27 cellular contexts compared by ENCODE assay signal in genomic region chr12:18431776-18432175, GRCh38.
"Had no signal": no experiment of that assay in that cellular context is flagged by ENCODE, and none has a peak within 500 bp of the region (broad histone marks: within the 10 kb centered on the region; RNA-seq: fewer than 3 reads in every experiment).

No MANE protein-coding gene starts in this region.

- ATAC-seq: left colon; left lung; mucosa of descending colon; naive thymus-derived CD4-positive, alpha-beta T cell; natural killer cell treated with Interleukin-12 subunit alpha and Interleukin-12 subunit beta and Interleukin-15 and Interleukin-18, amount 100 ng/mL, for 72 hours; sciatic nerve; stimulated activated naive B cell treated with anti-CD40 and anti-IgM and Interleukin-4, amounts not matched to agents 10 μg/mL and 1 μg/mL and 100 μg/mL, for 72 hours; stimulated activated naive CD8-positive, alpha-beta T cell treated with anti-CD3 and anti-CD28 coated beads, Interleukin-15, Interleukin-2, amounts not matched to agents 100 U/mL and 50 U/mL, for 24 hours had no signal

- FAIRE-seq: islet of Langerhans, kidney had no signal

- H3K4me1 ChIP-seq: left lung, right atrium auricular region, stomach, testis, thyroid gland, transverse colon, upper lobe of left lung had no signal

- H3K4me3 ChIP-seq: left lung, lung, mucosa of descending colon, right atrium auricular region, skin epidermis, stomach, testis, thyroid gland, transverse colon, upper lobe of left lung had no signal

- DNase-seq: head of caudate nucleus; hippocampal formation; immature natural killer cell; kidney; left colon; left lung; mesendoderm; mucosa of descending colon; naive thymus-derived CD4-positive, alpha-beta T cell; nucleus accumbens; stimulated activated CD4-positive, alpha-beta T cell treated with anti-CD3 and anti-CD28 coated beads, Interleukin-12 subunit alpha, Interleukin-12 subunit beta, amount 100 ng/mL, for 4 hours; stimulated activated CD4-positive, alpha-beta T cell treated with anti-CD3 and anti-CD28 coated beads, Interleukin-15, amount 100 ng/mL, for 24 hours; stimulated activated CD4-positive, alpha-beta T cell treated with anti-CD3 and anti-CD28 coated beads, Interleukin-2, amount 100 ng/mL, for 24 hours; stimulated activated CD4-positive, alpha-beta T cell treated with anti-CD3 and anti-CD28 coated beads, Interleukin-4, amount 100 ng/mL, for 1 hour; stimulated activated naive B cell treated with anti-CD40 and anti-IgM and Interleukin-4, amounts not matched to agents 10 μg/mL and 1 μg/mL and 100 μg/mL, for 72 hours; stimulated activated naive CD8-positive, alpha-beta T cell treated with anti-CD3 and anti-CD28 coated beads, Interleukin-15, Interleukin-2, amounts not matched to agents 100 U/mL and 50 U/mL, for 24 hours; stomach; testis; thyroid gland; transverse colon; upper lobe of left lung had no signal

- H3K27ac ChIP-seq: left lung, right atrium auricular region, skin epidermis, stomach, testis, thyroid gland, transverse colon, upper lobe of left lung had no signal

- H3K36me3 ChIP-seq: left lung, right atrium auricular region, thyroid gland, transverse colon, upper lobe of left lung had no signal

- H3K9me3 ChIP-seq: left lung, mucosa of descending colon, right atrium auricular region, stomach, testis, thyroid gland, transverse colon, upper lobe of left lung had no signal

- H3K27me3 ChIP-seq: left lung, right atrium auricular region, stomach, testis, thyroid gland, transverse colon, upper lobe of left lung had no signal
